Comparison of ENCODE assay signal across 21 cellular contexts in genomic region chr1:36814774-36815173, GRCh38.
DNase-seq lines count a peak whose midpoint lies in the region; ATAC-seq, FAIRE-seq and TF ChIP-seq lines count a peak whose summit lies in the region.
"Had no signal": no experiment of that assay in that cellular context is flagged by ENCODE, and none has a peak within 500 bp of the region (broad histone marks: within the 10 kb centered on the region; RNA-seq: fewer than 3 reads in every experiment).

No MANE protein-coding gene starts in this region.

- BruUV-seq in HepG2 (replicated peaks; lab: Mats Ljungman, UMichigan) = no TSS peak

- H2AFZ ChIP-seq in HepG2 (ENCODE audit: low read length) (no peak overlapping the region), neural cell (ENCODE audit: low read depth, low read length) (no peak overlapping the region)

- H3K27me3 ChIP-seq in HepG2 (ENCODE audit: control insufficient read depth in 1 of 2, insufficient read depth in 2 of 2, low read length in 2 of 2) (peaks cover 2 to 5% of the 10 kb centered on the region in 2 experiments; a peak in 2 of 5 replicates), right lobe of liver (no peaks in the 10 kb centered on the region), neural cell (ENCODE audit: insufficient read depth, low read depth, low read length) (no peaks in the 10 kb centered on the region), spleen (replicated peaks in 1 of 7) (peaks cover 0 to 18% (median 0%) of the 10 kb centered on the region in 7 donors), dorsolateral prefrontal cortex (peaks cover 0 to 5% (median 0%) of the 10 kb centered on the region in 45 donors)
- H3K27me3 ChIP-seq: BLaER1 had no signal

- intact Hi-C loops in HepG2 (cut with micrococcal nuclease; ENCODE audit: unreplicated experiment) (no loop called here), right lobe of liver (cut with DNase I) (no loop called here), spleen (cut with DNase I; ENCODE audit: low total_unique reads) (no loop called here), dorsolateral prefrontal cortex (cut with DNase I) (no loop called here)

- H3F3A ChIP-seq in neural cell (ENCODE audit: insufficient read depth, low read length, poor library complexity, severe bottlenecking) = no peaks in the 10 kb centered on the region

- no peaks in the 10 kb centered on the region for H3K9me3 ChIP-seq in HepG2 (ENCODE audit: low read length)
- no peaks in the 10 kb centered on the region for H3K9me3 ChIP-seq in right lobe of liver
- H3K9me3 ChIP-seq in neural cell (ENCODE audit: low read length) = no peaks in the 10 kb centered on the region
- H3K9me3 ChIP-seq in spleen = no peaks in the 10 kb centered on the region
- H3K9me3 ChIP-seq: BLaER1, Caco-2 had no signal

- TF ChIP-seq EP300 in HepG2 (IDR thresholded peaks at IDR 0.05; ENCODE audit: low read depth in 2 of 2, low read length in 2 of 2) (no peak), HepG2 (CRISPR knock-in tag; IDR thresholded peaks at IDR 0.05; ENCODE audit: borderline replicate concordance) (no peak), neural cell (conservative IDR thresholded peaks at IDR 0.05; ENCODE audit: poor library complexity, severe bottlenecking) (no peak)

- TF ChIP-seq CTCF in HepG2 (CRISPR knock-in tag; IDR thresholded peaks at IDR 0.05) (no peak), right lobe of liver (IDR thresholded peaks at IDR 0.05) (no peak), neural cell (IDR thresholded peaks at IDR 0.05; ENCODE audit: poor library complexity, severe bottlenecking) (no peak), spleen (IDR thresholded peaks at IDR 0.05 in 8 of 11, conservative IDR thresholded peaks at IDR 0.05 in 3 of 11) (no peak), dorsolateral prefrontal cortex (IDR thresholded peaks at IDR 0.05 in 54 of 56, conservative IDR thresholded peaks at IDR 0.05 in 2 of 56; ENCODE audit: low read depth in 1 of 56, partially characterized antibody in 56 of 56) (no peak)

- H3K4me2 ChIP-seq in HepG2 (ENCODE audit: low read depth, low read length) = no peak overlapping the region
- H3K4me2 ChIP-seq in neural cell (ENCODE audit: low read length) = no peak overlapping the region
- H3K4me2 ChIP-seq: BLaER1 had no signal

- no peaks in the 10 kb centered on the region for H3K9me2 ChIP-seq in neural cell (ENCODE audit: insufficient read depth, low read length)

- H3K9ac ChIP-seq in HepG2 (ENCODE audit: insufficient read depth, low read depth, low read length) (no peak overlapping the region), neural cell (ENCODE audit: low read length) (no peak overlapping the region)
- H3K9ac ChIP-seq: BLaER1 had no signal

- no peaks in the 10 kb centered on the region for H4K20me1 ChIP-seq in HepG2 (ENCODE audit: insufficient read depth, low read length)
- H4K20me1 ChIP-seq in neural cell (ENCODE audit: insufficient read depth) = no peaks in the 10 kb centered on the region
- H4K20me1 ChIP-seq: BLaER1 had no signal

- CTCF ChIA-PET in HepG2 (lab: Yijun Ruan, JAX; ENCODE audit: low intra/inter-chr PET ratio, low total read pairs) = no interaction called here

- H3K79me2 ChIP-seq in HepG2 (ENCODE audit: insufficient read depth, low read length) (no peaks in the 10 kb centered on the region), neural cell (replicated peaks; ENCODE audit: insufficient read depth, low read length) (no peaks in the 10 kb centered on the region)

- WGBS in HepG2 (ENCODE audit: low lambda C conversion rate) = 0% methylated on average over 3 of the region's 4 CpGs
- 31% methylated on average over 2 of the region's 4 CpGs for WGBS in right lobe of liver (ENCODE audit: insufficient coverage, low coverage, low lambda C conversion rate, missing lambda C conversion rate)
- WGBS in spleen, 5 donors = 70 to 83% (median 74%) methylated on average over 4 of the region's 4 CpGs

- H3K4me1 ChIP-seq in HepG2 (ENCODE audit: insufficient read depth, low read length) = no peaks in the 10 kb centered on the region
- H3K4me1 ChIP-seq in right lobe of liver = no peaks in the 10 kb centered on the region
- H3K4me1 ChIP-seq in spleen = no peaks in the 10 kb centered on the region
- H3K4me1 ChIP-seq: BLaER1, Caco-2 had no signal

- TF ChIP-seq POLR2A in HepG2 (IDR thresholded peaks at IDR 0.05; ENCODE audit: insufficient read depth in 1 of 2, low read depth in 2 of 2, low read length in 2 of 2) (no peak), right lobe of liver (IDR thresholded peaks at IDR 0.05) (no peak), spleen (IDR thresholded peaks at IDR 0.05) (no peak)

- ATAC-seq in HepG2 = no peak
- no peak for ATAC-seq in right lobe of liver
- ATAC-seq in HG03354 (IDR thresholded peaks at IDR 0.05; ENCODE audit: poor library complexity, severe bottlenecking, unreplicated experiment) = no peak
- ATAC-seq: CD8-positive, alpha-beta T cell had no signal

- H3K36me3 ChIP-seq in HepG2 (replicated peaks in 1 of 2; ENCODE audit: control insufficient read depth in 1 of 2, insufficient read depth in 2 of 2, low read length in 2 of 2) = no peaks in the 10 kb centered on the region
- no peaks in the 10 kb centered on the region for H3K36me3 ChIP-seq in right lobe of liver
- H3K36me3 ChIP-seq in neural cell (ENCODE audit: insufficient read depth, low read length) = no peaks in the 10 kb centered on the region
- H3K36me3 ChIP-seq in spleen = no peaks in the 10 kb centered on the region
- H3K36me3 ChIP-seq: BLaER1 had no signal

- no peak for FAIRE-seq in HepG2 (lab: Jason Lieb, UNC)
- FAIRE-seq: A204.1, G401.6, GM12892 had no signal

- DNase-seq in HepG2 (ENCODE audit: low spot score) (no peak), right lobe of liver (no peak), spleen (peak; percentile 17), dorsolateral prefrontal cortex (no peak)
- no peak for DNase-seq in stimulated activated CD4-positive, alpha-beta T cell treated with anti-CD3 and anti-CD28 coated beads, Interleukin-1b, Interleukin-23, amount 100 ng/mL, for 48 hours
- DNase-seq: Caco-2; CD4-positive, CD25-positive, alpha-beta regulatory T cell; CD8-positive, alpha-beta T cell; DMS153; DND-41; GOT3; H7; HCEC 1CT had no signal

- POLR2A ChIA-PET in HepG2 (lab: Yijun Ruan, JAX) = no interaction called here

- in situ Hi-C loops in HepG2 (cut with HindIII; ENCODE audit: extremely low pct_ligation_motif_present, low pct_unique_long_range_greater_than_20kb) = no loop called here

- no peak for TF ChIP-seq RAD21 in HepG2 (CRISPR knock-in tag; IDR thresholded peaks at IDR 0.05)
- no peak for TF ChIP-seq RAD21 in neural cell (conservative IDR thresholded peaks at IDR 0.05)

- H3K4me3 ChIP-seq in HepG2 (replicated peaks in 1 of 3; ENCODE audit: insufficient read depth in 1 of 3, low read depth in 2 of 3, low read length in 3 of 3) (no peak overlapping the region), right lobe of liver (no peak overlapping the region), neural cell (ENCODE audit: low read length) (no peak overlapping the region), spleen (no peak overlapping the region), dorsolateral prefrontal cortex (no peak overlapping the region)
- H3K4me3 ChIP-seq: BLaER1 had no signal

- no peak overlapping the region for H3K27ac ChIP-seq in HepG2 (ENCODE audit: extremely low read length, insufficient read depth, low read length)
- H3K27ac ChIP-seq in right lobe of liver = no peak overlapping the region
- peak overlapping the region; percentile 39 for H3K27ac ChIP-seq in neural cell (ENCODE audit: low read length)
- no peak overlapping the region for H3K27ac ChIP-seq in spleen
- H3K27ac ChIP-seq in dorsolateral prefrontal cortex = no peak overlapping the region
- H3K27ac ChIP-seq: 22Rv1, BLaER1, C4-2B had no signal

TF ChIP-seq in neural cell, 6 proteins besides CTCF, POLR2A, EP300 and RAD21:
- TF ChIP-seq SMC3 (conservative IDR thresholded peaks at IDR 0.05; ENCODE audit: poor library complexity) (no peak), POLR2AphosphoS5 (IDR thresholded peaks at IDR 0.05) (no peak), TAF1 (IDR thresholded peaks at IDR 0.05; ENCODE audit: low read depth) (no peak), MXI1 (conservative IDR thresholded peaks at IDR 0.05; ENCODE audit: poor library complexity, severe bottlenecking) (no peak), EZH2 (IDR thresholded peaks at IDR 0.05; ENCODE audit: borderline replicate concordance, insufficient read depth, low read length, poor library complexity, severe bottlenecking) (no peak)
- TF ChIP-seq, protein P1, sequence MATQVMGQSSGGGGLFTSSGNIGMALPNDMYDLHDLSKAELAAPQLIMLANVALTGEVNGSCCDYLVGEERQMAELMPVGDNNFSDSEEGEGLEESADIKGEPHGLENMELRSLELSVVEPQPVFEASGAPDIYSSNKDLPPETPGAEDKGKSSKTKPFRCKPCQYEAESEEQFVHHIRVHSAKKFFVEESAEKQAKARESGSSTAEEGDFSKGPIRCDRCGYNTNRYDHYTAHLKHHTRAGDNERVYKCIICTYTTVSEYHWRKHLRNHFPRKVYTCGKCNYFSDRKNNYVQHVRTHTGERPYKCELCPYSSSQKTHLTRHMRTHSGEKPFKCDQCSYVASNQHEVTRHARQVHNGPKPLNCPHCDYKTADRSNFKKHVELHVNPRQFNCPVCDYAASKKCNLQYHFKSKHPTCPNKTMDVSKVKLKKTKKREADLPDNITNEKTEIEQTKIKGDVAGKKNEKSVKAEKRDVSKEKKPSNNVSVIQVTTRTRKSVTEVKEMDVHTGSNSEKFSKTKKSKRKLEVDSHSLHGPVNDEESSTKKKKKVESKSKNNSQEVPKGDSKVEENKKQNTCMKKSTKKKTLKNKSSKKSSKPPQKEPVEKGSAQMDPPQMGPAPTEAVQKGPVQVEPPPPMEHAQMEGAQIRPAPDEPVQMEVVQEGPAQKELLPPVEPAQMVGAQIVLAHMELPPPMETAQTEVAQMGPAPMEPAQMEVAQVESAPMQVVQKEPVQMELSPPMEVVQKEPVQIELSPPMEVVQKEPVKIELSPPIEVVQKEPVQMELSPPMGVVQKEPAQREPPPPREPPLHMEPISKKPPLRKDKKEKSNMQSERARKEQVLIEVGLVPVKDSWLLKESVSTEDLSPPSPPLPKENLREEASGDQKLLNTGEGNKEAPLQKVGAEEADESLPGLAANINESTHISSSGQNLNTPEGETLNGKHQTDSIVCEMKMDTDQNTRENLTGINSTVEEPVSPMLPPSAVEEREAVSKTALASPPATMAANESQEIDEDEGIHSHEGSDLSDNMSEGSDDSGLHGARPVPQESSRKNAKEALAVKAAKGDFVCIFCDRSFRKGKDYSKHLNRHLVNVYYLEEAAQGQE (IDR thresholded peaks at IDR 0.05; ENCODE audit: borderline replicate concordance) = no peak
TF ChIP-seq in neural cell: peak in this region for 0.
